1 cellular context compared by ENCODE assay signal in the genomic region with DNA sequence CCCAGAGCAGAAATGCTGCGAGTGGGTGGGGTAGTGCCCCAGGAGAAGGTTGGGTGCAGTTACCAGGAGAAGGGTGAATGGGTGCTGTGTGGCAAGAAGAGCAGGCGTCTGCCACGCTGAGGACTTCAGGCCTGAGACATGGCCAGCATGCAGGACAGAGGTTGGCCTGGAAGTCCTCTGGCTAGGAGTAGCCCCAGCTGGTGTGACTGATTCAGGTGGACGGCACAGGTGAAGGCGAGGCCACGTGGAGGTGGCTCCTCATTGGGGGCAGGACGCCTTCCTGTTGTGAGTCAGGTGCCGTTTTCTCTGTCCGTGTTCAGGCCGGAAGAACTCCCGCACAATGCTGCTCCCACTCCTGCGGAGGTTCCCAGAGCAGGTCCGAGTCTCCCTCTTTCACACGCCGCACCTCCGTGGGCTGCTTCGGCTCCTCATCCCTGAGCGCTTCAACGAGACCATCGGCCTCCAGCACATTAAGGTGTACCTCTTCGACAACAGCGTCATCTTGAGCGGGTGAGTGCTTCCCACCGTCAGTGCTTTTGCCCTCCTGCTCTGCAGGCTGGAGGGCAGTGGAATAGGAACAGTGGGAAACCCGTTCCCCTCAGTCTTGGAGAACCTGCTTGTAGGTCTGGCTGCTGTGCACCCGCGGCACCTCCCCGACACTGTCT.
A peak's percentile ranks its signal among the peaks of the same experiment; 100 is the strongest.
TF ChIP-seq lines count a peak whose summit lies in the region.

No MANE protein-coding gene starts in this region.

TF ChIP-seq in HepG2, 621 proteins besides CTCF, POLR2A, EP300 and RAD21:
- TF ChIP-seq, protein P1, sequence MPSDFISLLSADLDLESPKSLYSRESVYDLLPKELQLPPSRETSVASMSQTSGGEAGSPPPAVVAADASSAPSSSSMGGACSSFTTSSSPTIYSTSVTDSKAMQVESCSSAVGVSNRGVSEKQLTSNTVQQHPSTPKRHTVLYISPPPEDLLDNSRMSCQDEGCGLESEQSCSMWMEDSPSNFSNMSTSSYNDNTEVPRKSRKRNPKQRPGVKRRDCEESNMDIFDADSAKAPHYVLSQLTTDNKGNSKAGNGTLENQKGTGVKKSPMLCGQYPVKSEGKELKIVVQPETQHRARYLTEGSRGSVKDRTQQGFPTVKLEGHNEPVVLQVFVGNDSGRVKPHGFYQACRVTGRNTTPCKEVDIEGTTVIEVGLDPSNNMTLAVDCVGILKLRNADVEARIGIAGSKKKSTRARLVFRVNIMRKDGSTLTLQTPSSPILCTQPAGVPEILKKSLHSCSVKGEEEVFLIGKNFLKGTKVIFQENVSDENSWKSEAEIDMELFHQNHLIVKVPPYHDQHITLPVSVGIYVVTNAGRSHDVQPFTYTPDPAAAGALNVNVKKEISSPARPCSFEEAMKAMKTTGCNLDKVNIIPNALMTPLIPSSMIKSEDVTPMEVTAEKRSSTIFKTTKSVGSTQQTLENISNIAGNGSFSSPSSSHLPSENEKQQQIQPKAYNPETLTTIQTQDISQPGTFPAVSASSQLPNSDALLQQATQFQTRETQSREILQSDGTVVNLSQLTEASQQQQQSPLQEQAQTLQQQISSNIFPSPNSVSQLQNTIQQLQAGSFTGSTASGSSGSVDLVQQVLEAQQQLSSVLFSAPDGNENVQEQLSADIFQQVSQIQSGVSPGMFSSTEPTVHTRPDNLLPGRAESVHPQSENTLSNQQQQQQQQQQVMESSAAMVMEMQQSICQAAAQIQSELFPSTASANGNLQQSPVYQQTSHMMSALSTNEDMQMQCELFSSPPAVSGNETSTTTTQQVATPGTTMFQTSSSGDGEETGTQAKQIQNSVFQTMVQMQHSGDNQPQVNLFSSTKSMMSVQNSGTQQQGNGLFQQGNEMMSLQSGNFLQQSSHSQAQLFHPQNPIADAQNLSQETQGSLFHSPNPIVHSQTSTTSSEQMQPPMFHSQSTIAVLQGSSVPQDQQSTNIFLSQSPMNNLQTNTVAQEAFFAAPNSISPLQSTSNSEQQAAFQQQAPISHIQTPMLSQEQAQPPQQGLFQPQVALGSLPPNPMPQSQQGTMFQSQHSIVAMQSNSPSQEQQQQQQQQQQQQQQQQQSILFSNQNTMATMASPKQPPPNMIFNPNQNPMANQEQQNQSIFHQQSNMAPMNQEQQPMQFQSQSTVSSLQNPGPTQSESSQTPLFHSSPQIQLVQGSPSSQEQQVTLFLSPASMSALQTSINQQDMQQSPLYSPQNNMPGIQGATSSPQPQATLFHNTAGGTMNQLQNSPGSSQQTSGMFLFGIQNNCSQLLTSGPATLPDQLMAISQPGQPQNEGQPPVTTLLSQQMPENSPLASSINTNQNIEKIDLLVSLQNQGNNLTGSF (CRISPR knock-in tag; IDR thresholded peaks at IDR 0.05) = no peak
- TF ChIP-seq AGO2 (optimal IDR thresholded peaks at IDR 0.05; ENCODE audit: low read depth, low read length) (peak; percentile 58), ZBTB38 (CRISPR knock-in tag; IDR thresholded peaks at IDR 0.05) (peak; percentile 94), SIN3B (IDR thresholded peaks at IDR 0.05; ENCODE audit: low read length) (no peak), KDM4B (CRISPR knock-in tag; IDR thresholded peaks at IDR 0.05) (no peak), ZC3H13 (CRISPR knock-in tag; IDR thresholded peaks at IDR 0.05) (0 out of 2 replicates have a peak, but pooled peaks have one; percentile 24), ZNF777 (CRISPR knock-in tag; IDR thresholded peaks at IDR 0.05) (no peak), ZNF713 (CRISPR knock-in tag; IDR thresholded peaks at IDR 0.05) (0 out of 2 replicates have a peak, but pooled peaks have one; percentile 44), ZNF850 (CRISPR knock-in tag; conservative IDR thresholded peaks at IDR 0.05) (no peak), ZNF607 (CRISPR knock-in tag; IDR thresholded peaks at IDR 0.05; ENCODE audit: borderline replicate concordance) (0 out of 2 replicates have a peak, but pooled peaks have one; percentile 23), ZBTB21 (CRISPR knock-in tag; IDR thresholded peaks at IDR 0.05) (no peak), SMAD3 (CRISPR knock-in tag; IDR thresholded peaks at IDR 0.05) (no peak), CHCHD3 (CRISPR knock-in tag; IDR thresholded peaks at IDR 0.05) (no peak), ZNF670 (CRISPR knock-in tag; IDR thresholded peaks at IDR 0.05; ENCODE audit: borderline replicate concordance) (0 out of 2 replicates have a peak, but pooled peaks have one; percentile 11)
- TF ChIP-seq, protein P2, sequence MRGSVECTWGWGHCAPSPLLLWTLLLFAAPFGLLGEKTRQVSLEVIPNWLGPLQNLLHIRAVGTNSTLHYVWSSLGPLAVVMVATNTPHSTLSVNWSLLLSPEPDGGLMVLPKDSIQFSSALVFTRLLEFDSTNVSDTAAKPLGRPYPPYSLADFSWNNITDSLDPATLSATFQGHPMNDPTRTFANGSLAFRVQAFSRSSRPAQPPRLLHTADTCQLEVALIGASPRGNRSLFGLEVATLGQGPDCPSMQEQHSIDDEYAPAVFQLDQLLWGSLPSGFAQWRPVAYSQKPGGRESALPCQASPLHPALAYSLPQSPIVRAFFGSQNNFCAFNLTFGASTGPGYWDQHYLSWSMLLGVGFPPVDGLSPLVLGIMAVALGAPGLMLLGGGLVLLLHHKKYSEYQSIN (CRISPR knock-in tag; IDR thresholded peaks at IDR 0.05; ENCODE audit: borderline replicate concordance) = no peak
- TF ChIP-seq, protein P3, sequence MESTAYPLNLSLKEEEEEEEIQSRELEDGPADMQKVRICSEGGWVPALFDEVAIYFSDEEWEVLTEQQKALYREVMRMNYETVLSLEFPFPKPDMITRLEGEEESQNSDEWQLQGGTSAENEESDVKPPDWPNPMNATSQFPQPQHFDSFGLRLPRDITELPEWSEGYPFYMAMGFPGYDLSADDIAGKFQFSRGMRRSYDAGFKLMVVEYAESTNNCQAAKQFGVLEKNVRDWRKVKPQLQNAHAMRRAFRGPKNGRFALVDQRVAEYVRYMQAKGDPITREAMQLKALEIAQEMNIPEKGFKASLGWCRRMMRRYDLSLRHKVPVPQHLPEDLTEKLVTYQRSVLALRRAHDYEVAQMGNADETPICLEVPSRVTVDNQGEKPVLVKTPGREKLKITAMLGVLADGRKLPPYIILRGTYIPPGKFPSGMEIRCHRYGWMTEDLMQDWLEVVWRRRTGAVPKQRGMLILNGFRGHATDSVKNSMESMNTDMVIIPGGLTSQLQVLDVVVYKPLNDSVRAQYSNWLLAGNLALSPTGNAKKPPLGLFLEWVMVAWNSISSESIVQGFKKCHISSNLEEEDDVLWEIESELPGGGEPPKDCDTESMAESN (CRISPR knock-in tag; conservative IDR thresholded peaks at IDR 0.05) = no peak
- TF ChIP-seq, protein P4, sequence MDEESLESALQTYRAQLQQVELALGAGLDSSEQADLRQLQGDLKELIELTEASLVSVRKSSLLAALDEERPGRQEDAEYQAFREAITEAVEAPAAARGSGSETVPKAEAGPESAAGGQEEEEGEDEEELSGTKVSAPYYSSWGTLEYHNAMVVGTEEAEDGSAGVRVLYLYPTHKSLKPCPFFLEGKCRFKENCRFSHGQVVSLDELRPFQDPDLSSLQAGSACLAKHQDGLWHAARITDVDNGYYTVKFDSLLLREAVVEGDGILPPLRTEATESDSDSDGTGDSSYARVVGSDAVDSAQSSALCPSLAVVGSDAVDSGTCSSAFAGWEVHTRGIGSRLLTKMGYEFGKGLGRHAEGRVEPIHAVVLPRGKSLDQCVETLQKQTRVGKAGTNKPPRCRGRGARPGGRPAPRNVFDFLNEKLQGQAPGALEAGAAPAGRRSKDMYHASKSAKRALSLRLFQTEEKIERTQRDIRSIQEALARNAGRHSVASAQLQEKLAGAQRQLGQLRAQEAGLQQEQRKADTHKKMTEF (CRISPR knock-in tag; IDR thresholded peaks at IDR 0.05) = 0 out of 2 replicates have a peak, but pooled peaks have one; percentile 6
- TF ChIP-seq, protein P5, sequence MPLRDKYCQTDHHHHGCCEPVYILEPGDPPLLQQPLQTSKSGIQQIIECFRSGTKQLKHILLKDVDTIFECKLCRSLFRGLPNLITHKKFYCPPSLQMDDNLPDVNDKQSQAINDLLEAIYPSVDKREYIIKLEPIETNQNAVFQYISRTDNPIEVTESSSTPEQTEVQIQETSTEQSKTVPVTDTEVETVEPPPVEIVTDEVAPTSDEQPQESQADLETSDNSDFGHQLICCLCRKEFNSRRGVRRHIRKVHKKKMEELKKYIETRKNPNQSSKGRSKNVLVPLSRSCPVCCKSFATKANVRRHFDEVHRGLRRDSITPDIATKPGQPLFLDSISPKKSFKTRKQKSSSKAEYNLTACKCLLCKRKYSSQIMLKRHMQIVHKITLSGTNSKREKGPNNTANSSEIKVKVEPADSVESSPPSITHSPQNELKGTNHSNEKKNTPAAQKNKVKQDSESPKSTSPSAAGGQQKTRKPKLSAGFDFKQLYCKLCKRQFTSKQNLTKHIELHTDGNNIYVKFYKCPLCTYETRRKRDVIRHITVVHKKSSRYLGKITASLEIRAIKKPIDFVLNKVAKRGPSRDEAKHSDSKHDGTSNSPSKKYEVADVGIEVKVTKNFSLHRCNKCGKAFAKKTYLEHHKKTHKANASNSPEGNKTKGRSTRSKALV (CRISPR knock-in tag; IDR thresholded peaks at IDR 0.05) = no peak
- TF ChIP-seq, protein P6, sequence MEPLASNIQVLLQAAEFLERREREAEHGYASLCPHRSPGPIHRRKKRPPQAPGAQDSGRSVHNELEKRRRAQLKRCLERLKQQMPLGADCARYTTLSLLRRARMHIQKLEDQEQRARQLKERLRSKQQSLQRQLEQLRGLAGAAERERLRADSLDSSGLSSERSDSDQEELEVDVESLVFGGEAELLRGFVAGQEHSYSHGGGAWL (CRISPR knock-in tag; IDR thresholded peaks at IDR 0.05) = no peak
- TF ChIP-seq, protein P7, sequence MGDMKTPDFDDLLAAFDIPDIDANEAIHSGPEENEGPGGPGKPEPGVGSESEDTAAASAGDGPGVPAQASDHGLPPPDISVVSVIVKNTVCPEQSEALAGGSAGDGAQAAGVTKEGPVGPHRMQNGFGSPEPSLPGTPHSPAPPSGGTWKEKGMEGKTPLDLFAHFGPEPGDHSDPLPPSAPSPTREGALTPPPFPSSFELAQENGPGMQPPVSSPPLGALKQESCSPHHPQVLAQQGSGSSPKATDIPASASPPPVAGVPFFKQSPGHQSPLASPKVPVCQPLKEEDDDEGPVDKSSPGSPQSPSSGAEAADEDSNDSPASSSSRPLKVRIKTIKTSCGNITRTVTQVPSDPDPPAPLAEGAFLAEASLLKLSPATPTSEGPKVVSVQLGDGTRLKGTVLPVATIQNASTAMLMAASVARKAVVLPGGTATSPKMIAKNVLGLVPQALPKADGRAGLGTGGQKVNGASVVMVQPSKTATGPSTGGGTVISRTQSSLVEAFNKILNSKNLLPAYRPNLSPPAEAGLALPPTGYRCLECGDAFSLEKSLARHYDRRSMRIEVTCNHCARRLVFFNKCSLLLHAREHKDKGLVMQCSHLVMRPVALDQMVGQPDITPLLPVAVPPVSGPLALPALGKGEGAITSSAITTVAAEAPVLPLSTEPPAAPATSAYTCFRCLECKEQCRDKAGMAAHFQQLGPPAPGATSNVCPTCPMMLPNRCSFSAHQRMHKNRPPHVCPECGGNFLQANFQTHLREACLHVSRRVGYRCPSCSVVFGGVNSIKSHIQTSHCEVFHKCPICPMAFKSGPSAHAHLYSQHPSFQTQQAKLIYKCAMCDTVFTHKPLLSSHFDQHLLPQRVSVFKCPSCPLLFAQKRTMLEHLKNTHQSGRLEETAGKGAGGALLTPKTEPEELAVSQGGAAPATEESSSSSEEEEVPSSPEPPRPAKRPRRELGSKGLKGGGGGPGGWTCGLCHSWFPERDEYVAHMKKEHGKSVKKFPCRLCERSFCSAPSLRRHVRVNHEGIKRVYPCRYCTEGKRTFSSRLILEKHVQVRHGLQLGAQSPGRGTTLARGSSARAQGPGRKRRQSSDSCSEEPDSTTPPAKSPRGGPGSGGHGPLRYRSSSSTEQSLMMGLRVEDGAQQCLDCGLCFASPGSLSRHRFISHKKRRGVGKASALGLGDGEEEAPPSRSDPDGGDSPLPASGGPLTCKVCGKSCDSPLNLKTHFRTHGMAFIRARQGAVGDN (CRISPR knock-in tag; IDR thresholded peaks at IDR 0.05) = peak; percentile 77; the same call in 1 of the 2 replicates
- TF ChIP-seq, protein P8, sequence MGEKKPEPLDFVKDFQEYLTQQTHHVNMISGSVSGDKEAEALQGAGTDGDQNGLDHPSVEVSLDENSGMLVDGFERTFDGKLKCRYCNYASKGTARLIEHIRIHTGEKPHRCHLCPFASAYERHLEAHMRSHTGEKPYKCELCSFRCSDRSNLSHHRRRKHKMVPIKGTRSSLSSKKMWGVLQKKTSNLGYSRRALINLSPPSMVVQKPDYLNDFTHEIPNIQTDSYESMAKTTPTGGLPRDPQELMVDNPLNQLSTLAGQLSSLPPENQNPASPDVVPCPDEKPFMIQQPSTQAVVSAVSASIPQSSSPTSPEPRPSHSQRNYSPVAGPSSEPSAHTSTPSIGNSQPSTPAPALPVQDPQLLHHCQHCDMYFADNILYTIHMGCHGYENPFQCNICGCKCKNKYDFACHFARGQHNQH (CRISPR knock-in tag; IDR thresholded peaks at IDR 0.05) = no peak
- TF ChIP-seq, protein P9, sequence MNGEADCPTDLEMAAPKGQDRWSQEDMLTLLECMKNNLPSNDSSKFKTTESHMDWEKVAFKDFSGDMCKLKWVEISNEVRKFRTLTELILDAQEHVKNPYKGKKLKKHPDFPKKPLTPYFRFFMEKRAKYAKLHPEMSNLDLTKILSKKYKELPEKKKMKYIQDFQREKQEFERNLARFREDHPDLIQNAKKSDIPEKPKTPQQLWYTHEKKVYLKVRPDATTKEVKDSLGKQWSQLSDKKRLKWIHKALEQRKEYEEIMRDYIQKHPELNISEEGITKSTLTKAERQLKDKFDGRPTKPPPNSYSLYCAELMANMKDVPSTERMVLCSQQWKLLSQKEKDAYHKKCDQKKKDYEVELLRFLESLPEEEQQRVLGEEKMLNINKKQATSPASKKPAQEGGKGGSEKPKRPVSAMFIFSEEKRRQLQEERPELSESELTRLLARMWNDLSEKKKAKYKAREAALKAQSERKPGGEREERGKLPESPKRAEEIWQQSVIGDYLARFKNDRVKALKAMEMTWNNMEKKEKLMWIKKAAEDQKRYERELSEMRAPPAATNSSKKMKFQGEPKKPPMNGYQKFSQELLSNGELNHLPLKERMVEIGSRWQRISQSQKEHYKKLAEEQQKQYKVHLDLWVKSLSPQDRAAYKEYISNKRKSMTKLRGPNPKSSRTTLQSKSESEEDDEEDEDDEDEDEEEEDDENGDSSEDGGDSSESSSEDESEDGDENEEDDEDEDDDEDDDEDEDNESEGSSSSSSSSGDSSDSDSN (CRISPR knock-in tag; IDR thresholded peaks at IDR 0.05) = peak; percentile 3; the same call in 1 of the 2 replicates
- TF ChIP-seq, protein P10, sequence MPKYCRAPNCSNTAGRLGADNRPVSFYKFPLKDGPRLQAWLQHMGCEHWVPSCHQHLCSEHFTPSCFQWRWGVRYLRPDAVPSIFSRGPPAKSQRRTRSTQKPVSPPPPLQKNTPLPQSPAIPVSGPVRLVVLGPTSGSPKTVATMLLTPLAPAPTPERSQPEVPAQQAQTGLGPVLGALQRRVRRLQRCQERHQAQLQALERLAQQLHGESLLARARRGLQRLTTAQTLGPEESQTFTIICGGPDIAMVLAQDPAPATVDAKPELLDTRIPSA (CRISPR knock-in tag; IDR thresholded peaks at IDR 0.05; ENCODE audit: borderline replicate concordance) = no peak
TF ChIP-seq in HepG2: peak in this region for 9.
